10 cellular contexts compared by ENCODE assay signal in the genomic region with DNA sequence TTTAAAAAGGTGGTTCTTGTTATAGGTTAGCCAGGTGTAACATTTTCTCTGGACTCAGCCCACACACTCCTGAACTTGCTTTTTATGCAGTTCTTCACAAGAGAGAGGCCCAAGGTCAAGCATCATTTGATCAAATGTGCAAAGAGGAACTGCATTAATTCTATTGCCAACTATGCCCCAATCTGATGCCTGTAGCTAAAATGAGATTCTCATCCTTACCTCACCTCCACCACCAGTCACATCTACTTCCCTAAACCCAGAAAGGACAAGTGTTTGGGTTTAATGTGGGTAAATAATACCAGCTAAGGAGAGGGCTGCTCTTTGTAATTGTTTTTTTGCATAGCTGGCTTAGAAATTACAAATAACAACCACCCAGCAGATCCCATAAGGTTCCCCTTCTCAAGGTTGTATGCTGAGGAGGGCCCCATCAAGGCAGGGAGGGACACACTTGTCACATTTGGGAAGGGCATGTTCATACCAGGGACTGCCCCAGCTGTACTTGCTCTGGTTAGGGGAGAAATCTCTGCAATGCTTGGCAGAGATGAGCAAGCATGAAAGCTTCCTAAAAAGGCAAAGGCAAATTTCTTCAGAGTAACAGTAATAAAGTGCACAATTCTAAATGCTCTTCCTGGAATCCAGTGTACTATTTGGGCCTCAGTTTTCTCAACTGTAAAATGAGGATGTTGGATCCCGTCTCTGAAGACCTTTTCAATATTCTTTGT.
DNase-seq lines count a peak whose midpoint lies in the region; ATAC-seq and TF ChIP-seq lines count a peak whose summit lies in the region.
"Had no signal": no experiment of that assay in that cellular context is flagged by ENCODE, and none has a peak within 500 bp of the region (broad histone marks: within the 10 kb centered on the region; RNA-seq: fewer than 3 reads in every experiment).

No MANE protein-coding gene starts in this region.

- H3K4me3 ChIP-seq in left lung (no peak overlapping the region), tibial nerve (no peak overlapping the region), H7 (ENCODE audit: insufficient read depth, low read depth, low read length) (no peak overlapping the region)
- H3K4me3 ChIP-seq: lung had no signal

- H3K27ac ChIP-seq in left lung: peak overlapping the region; percentile 45 to 73
- peak overlapping the region; percentile 40 to 93 (median 82) for H3K27ac ChIP-seq in tibial nerve

- TF ChIP-seq CTCF in left lung (IDR thresholded peaks at IDR 0.05) (no peak), tibial nerve (IDR thresholded peaks at IDR 0.05) (no peak)

- H3K4me1 ChIP-seq in left lung (peaks cover 31 to 86% of the 10 kb centered on the region in 2 donors), tibial nerve (peaks cover 0 to 100% (median 75%) of the 10 kb centered on the region in 4 donors)

- peak; percentile 16 for ATAC-seq in left lung
- no peak for ATAC-seq in HG03342 (IDR thresholded peaks at IDR 0.05; ENCODE audit: unreplicated experiment)

- intact Hi-C loops in left lung (cut with DNase I): no loop called here

- no peak for DNase-seq in activated naive CD4-positive, alpha-beta T cell (lab: John Stamatoyannopoulos, UW)
- DNase-seq in activated CD4-positive, alpha-beta memory T cell treated with anti-CD3 and anti-CD28 coated beads, Interleukin-2, amount 10 ng/mL, durations not matched to agents 7 days and 5 days: no peak
- DNase-seq in left lung: no peak
- DNase-seq in tibial nerve (ENCODE audit: low spot score in 2 of 2): no peak
- DNase-seq in ureter (ENCODE audit: low spot score): no peak
- DNase-seq in H7: no peak
- DNase-seq: NCI-H82 had no signal

- H3K36me3 Mint-ChIP-seq in activated naive CD4-positive, alpha-beta T cell treated with anti-CD3 and anti-CD28 coated beads, Interleukin-2, amount 50 U/mL, for 24 hours: peaks cover 68% of the 10 kb centered on the region
- peaks cover 91% of the 10 kb centered on the region for H3K36me3 Mint-ChIP-seq in activated CD4-positive, alpha-beta memory T cell treated with anti-CD3 and anti-CD28 coated beads, Interleukin-2, amount 10 ng/mL, durations not matched to agents 7 days and 5 days (ENCODE audit: low read depth)

- H3K4me3 Mint-ChIP-seq in activated naive CD4-positive, alpha-beta T cell treated with anti-CD3 and anti-CD28 coated beads, Interleukin-2, amount 50 U/mL, for 24 hours: peak overlapping the region; percentile 67
- H3K4me3 Mint-ChIP-seq in activated CD4-positive, alpha-beta memory T cell treated with anti-CD3 and anti-CD28 coated beads, Interleukin-2, amount 10 ng/mL, durations not matched to agents 7 days and 5 days: no peak overlapping the region

- H3K27me3 Mint-ChIP-seq in activated naive CD4-positive, alpha-beta T cell treated with anti-CD3 and anti-CD28 coated beads, Interleukin-2, amount 50 U/mL, for 24 hours: no peaks in the 10 kb centered on the region
- no peaks in the 10 kb centered on the region for H3K27me3 Mint-ChIP-seq in activated CD4-positive, alpha-beta memory T cell treated with anti-CD3 and anti-CD28 coated beads, Interleukin-2, amount 10 ng/mL, durations not matched to agents 7 days and 5 days

- no peak for TF ChIP-seq POLR2A in tibial nerve (IDR thresholded peaks at IDR 0.05)

- H3K27me3 ChIP-seq in left lung (no peaks in the 10 kb centered on the region), tibial nerve (no peaks in the 10 kb centered on the region), H7 (ENCODE audit: control insufficient read depth, insufficient read depth, low read length) (no peaks in the 10 kb centered on the region)

- WGBS in tibial nerve, 2 donors: 38 to 40% methylated on average over 1 of the region's 1 CpG

- H3K4me1 Mint-ChIP-seq in activated naive CD4-positive, alpha-beta T cell treated with anti-CD3 and anti-CD28 coated beads, Interleukin-2, amount 50 U/mL, for 24 hours: peaks cover 98% of the 10 kb centered on the region
- H3K4me1 Mint-ChIP-seq in activated CD4-positive, alpha-beta memory T cell treated with anti-CD3 and anti-CD28 coated beads, Interleukin-2, amount 10 ng/mL, durations not matched to agents 7 days and 5 days: peaks cover 77% of the 10 kb centered on the region

- no peaks in the 10 kb centered on the region for H3K9me3 Mint-ChIP-seq in activated naive CD4-positive, alpha-beta T cell treated with anti-CD3 and anti-CD28 coated beads, Interleukin-2, amount 50 U/mL, for 24 hours
- H3K9me3 Mint-ChIP-seq in activated CD4-positive, alpha-beta memory T cell treated with anti-CD3 and anti-CD28 coated beads, Interleukin-2, amount 10 ng/mL, durations not matched to agents 7 days and 5 days: no peaks in the 10 kb centered on the region

- peak overlapping the region; percentile 97 for H3K27ac Mint-ChIP-seq in activated naive CD4-positive, alpha-beta T cell treated with anti-CD3 and anti-CD28 coated beads, Interleukin-2, amount 50 U/mL, for 24 hours
- peak overlapping the region; percentile 51 for H3K27ac Mint-ChIP-seq in activated CD4-positive, alpha-beta memory T cell treated with anti-CD3 and anti-CD28 coated beads, Interleukin-2, amount 10 ng/mL, durations not matched to agents 7 days and 5 days

- POLR2A ChIA-PET in activated CD4-positive, alpha-beta memory T cell treated with anti-CD3 and anti-CD28 coated beads, Interleukin-2, amount 10 ng/mL, durations not matched to agents 7 days and 5 days (lab: Charles Lee): interaction anchor here (0.6 to 1.6 kb wide), 4 partner anchors 17 to 329 kb away, joined by 3 to 6 read pairs (median 4); no protein-coding TSS in a partner anchor

- H3K36me3 ChIP-seq in left lung (peaks cover 0 to 52% of the 10 kb centered on the region in 2 donors), tibial nerve (peaks cover 0 to 31% (median 0%) of the 10 kb centered on the region in 3 donors), H7 (replicated peaks; ENCODE audit: control insufficient read depth, insufficient read depth, low read length) (peaks cover 7% of the 10 kb centered on the region)

- CTCF ChIA-PET in activated CD4-positive, alpha-beta memory T cell treated with anti-CD3 and anti-CD28 coated beads, Interleukin-2, amount 10 ng/mL, durations not matched to agents 7 days and 5 days (lab: Charles Lee): no interaction called here

- no peaks in the 10 kb centered on the region for H3K9me3 ChIP-seq in left lung
- H3K9me3 ChIP-seq in tibial nerve: no peaks in the 10 kb centered on the region

- TF ChIP-seq EP300 in tibial nerve (IDR thresholded peaks at IDR 0.05): no peak
